ENCODE assay signal across 33 cellular contexts in genomic region chr1:93301131-93301530, GRCh38.
"Had no signal": no experiment of that assay in that cellular context is flagged by ENCODE, and none has a peak within 500 bp of the region (broad histone marks: within the 10 kb centered on the region; RNA-seq: fewer than 3 reads in every experiment).

No MANE protein-coding gene starts in this region.

- H3K9me3 ChIP-seq: ovary, psoas muscle, right lobe of liver, sigmoid colon, spleen, suprapubic skin, testis, tibial artery, transverse colon, upper lobe of right lung, uterus had no signal

- H3K36me3 Mint-ChIP-seq: natural killer cell treated with Interleukin-12 subunit alpha and Interleukin-12 subunit beta and Interleukin-15 and Interleukin-18, amount 100 ng/mL, for 72 hours; type B pancreatic cell had no signal

- H3K4me3 ChIP-seq: ovary, psoas muscle, right lobe of liver, sigmoid colon, skin epidermis, smooth muscle cell, spleen, suprapubic skin, testis, tibial artery, transverse colon, upper lobe of right lung, uterus had no signal

- H2AFZ ChIP-seq: parathyroid adenoma had no signal

- H3K4me1 Mint-ChIP-seq: nephron progenitor cell; neural crest cell; stimulated activated memory B cell treated with anti-CD40 and anti-IgM and Interleukin-4, amounts not matched to agents 10 μg/mL and 1 μg/mL and 100 μg/mL, for 72 hours; stimulated activated naive CD8-positive, alpha-beta T cell treated with anti-CD3 and anti-CD28 coated beads, Interleukin-15, amount 100 ng/mL, for 72 hours had no signal

- H3K36me3 ChIP-seq: ovary, right lobe of liver, sigmoid colon, transverse colon, upper lobe of right lung, uterus had no signal

- H3K4me3 Mint-ChIP-seq: naive thymus-derived CD4-positive, alpha-beta T cell; natural killer cell treated with Interleukin-12 subunit alpha and Interleukin-12 subunit beta and Interleukin-15 and Interleukin-18, amount 100 ng/mL, for 72 hours; nephron progenitor cell; neural crest cell; stimulated activated memory B cell treated with anti-CD40 and anti-IgM and Interleukin-4, amounts not matched to agents 10 μg/mL and 1 μg/mL and 100 μg/mL, for 72 hours; stimulated activated naive CD8-positive, alpha-beta T cell treated with anti-CD3 and anti-CD28 coated beads, Interleukin-15, amount 100 ng/mL, for 72 hours; type B pancreatic cell had no signal

- H3K27ac ChIP-seq: ovary, parathyroid adenoma, psoas muscle, right lobe of liver, sigmoid colon, skin epidermis, spleen, suprapubic skin, testis, tibial artery, transverse colon, upper lobe of right lung, uterus had no signal

- ATAC-seq: naive thymus-derived CD4-positive, alpha-beta T cell; natural killer cell treated with Interleukin-12 subunit alpha and Interleukin-12 subunit beta and Interleukin-15 and Interleukin-18, amount 100 ng/mL, for 72 hours; psoas muscle; right cardiac atrium; right lobe of liver; stimulated activated memory B cell treated with anti-CD40 and anti-IgM and Interleukin-4, amounts not matched to agents 10 μg/mL and 1 μg/mL and 100 μg/mL, for 72 hours; stimulated activated naive CD8-positive, alpha-beta T cell treated with anti-CD3 and anti-CD28 coated beads, Interleukin-15, amount 100 ng/mL, for 72 hours; stimulated activated naive CD8-positive, alpha-beta T cell treated with anti-CD3 and anti-CD28 coated beads, Interleukin-15, Interleukin-2, amounts not matched to agents 100 U/mL and 50 U/mL, for 24 hours; upper lobe of right lung had no signal

- DNase-seq: naive thymus-derived CD4-positive, alpha-beta T cell; nephron progenitor cell; occipital lobe; ovary; posterior cingulate gyrus; psoas muscle; right cardiac atrium; right lobe of liver; sigmoid colon; spleen; stimulated activated CD4-positive, alpha-beta T cell treated with anti-CD3 and anti-CD28 coated beads, Interleukin-12 subunit alpha, Interleukin-12 subunit beta, amount 100 ng/mL, for 4 hours; stimulated activated CD4-positive, alpha-beta T cell treated with anti-CD3 and anti-CD28 coated beads, Interleukin-1b, Interleukin-23, amount 100 ng/mL, for 48 hours; stimulated activated CD4-positive, alpha-beta T cell treated with anti-CD3 and anti-CD28 coated beads, Interleukin-4, amount 100 ng/mL, for 1 hour; stimulated activated CD4-positive, alpha-beta T cell treated with anti-CD3 and anti-CD28 coated beads, Interleukin-4, amount 100 ng/mL, for 4 hours; stimulated activated CD8-positive, alpha-beta memory T cell treated with anti-CD3 and anti-CD28 coated beads, Interleukin-4, amount 100 ng/mL, for 48 hours; stimulated activated naive CD4-positive, alpha-beta T cell; stimulated activated naive CD8-positive, alpha-beta T cell treated with anti-CD3 and anti-CD28 coated beads, Interleukin-15, amount 100 ng/mL, for 72 hours; stimulated activated naive CD8-positive, alpha-beta T cell treated with anti-CD3 and anti-CD28 coated beads, Interleukin-15, Interleukin-2, amounts not matched to agents 100 U/mL and 50 U/mL, for 24 hours; substantia nigra; testis; tibial artery; transverse colon; upper lobe of right lung; uterus had no signal

- H3K9ac ChIP-seq: parathyroid adenoma had no signal

- H3K9me3 Mint-ChIP-seq: naive thymus-derived CD4-positive, alpha-beta T cell; natural killer cell treated with Interleukin-12 subunit alpha and Interleukin-12 subunit beta and Interleukin-15 and Interleukin-18, amount 100 ng/mL, for 72 hours; nephron progenitor cell; neural crest cell; stimulated activated memory B cell treated with anti-CD40 and anti-IgM and Interleukin-4, amounts not matched to agents 10 μg/mL and 1 μg/mL and 100 μg/mL, for 72 hours; stimulated activated naive CD8-positive, alpha-beta T cell treated with anti-CD3 and anti-CD28 coated beads, Interleukin-15, amount 100 ng/mL, for 72 hours; type B pancreatic cell had no signal

- H3K27ac Mint-ChIP-seq: naive thymus-derived CD4-positive, alpha-beta T cell; natural killer cell treated with Interleukin-12 subunit alpha and Interleukin-12 subunit beta and Interleukin-15 and Interleukin-18, amount 100 ng/mL, for 72 hours; nephron progenitor cell; progenitor cell of endocrine pancreas; stimulated activated memory B cell treated with anti-CD40 and anti-IgM and Interleukin-4, amounts not matched to agents 10 μg/mL and 1 μg/mL and 100 μg/mL, for 72 hours; stimulated activated naive CD8-positive, alpha-beta T cell treated with anti-CD3 and anti-CD28 coated beads, Interleukin-15, amount 100 ng/mL, for 72 hours; type B pancreatic cell had no signal

- H3K4me2 ChIP-seq: smooth muscle cell had no signal

- H3K27me3 Mint-ChIP-seq: naive thymus-derived CD4-positive, alpha-beta T cell; natural killer cell treated with Interleukin-12 subunit alpha and Interleukin-12 subunit beta and Interleukin-15 and Interleukin-18, amount 100 ng/mL, for 72 hours; progenitor cell of endocrine pancreas; stimulated activated memory B cell treated with anti-CD40 and anti-IgM and Interleukin-4, amounts not matched to agents 10 μg/mL and 1 μg/mL and 100 μg/mL, for 72 hours; stimulated activated naive CD8-positive, alpha-beta T cell treated with anti-CD3 and anti-CD28 coated beads, Interleukin-15, amount 100 ng/mL, for 72 hours; type B pancreatic cell had no signal

- H3K27me3 ChIP-seq: ovary, right lobe of liver, sigmoid colon, spleen, suprapubic skin, testis, tibial artery, transverse colon, upper lobe of right lung, uterus had no signal

- H3K79me2 ChIP-seq: parathyroid adenoma had no signal

- H3K4me1 ChIP-seq: parathyroid adenoma, psoas muscle, right lobe of liver, sigmoid colon, suprapubic skin, testis, tibial artery, transverse colon, upper lobe of right lung, uterus had no signal
